16 cellular contexts compared by ENCODE assay signal in genomic region chr14:102853703-102854396, GRCh38.
"Had no signal": no experiment of that assay in that cellular context is flagged by ENCODE, and none has a peak within 500 bp of the region (broad histone marks: within the 10 kb centered on the region; RNA-seq: fewer than 3 reads in every experiment).

No MANE protein-coding gene starts in this region.

- FAIRE-seq: endothelial cell of umbilical vein, kidney had no signal

- DNase-seq: activated CD4-positive, CD25-positive, alpha-beta regulatory T cell treated with anti-CD3 and anti-CD28 coated beads, Interleukin-2, amount 50 U/mL, for 72 hours; activated CD8-positive, alpha-beta T cell treated with anti-CD3 and anti-CD28 coated beads for 36 hours; activated effector memory CD4-positive, alpha-beta T cell treated with Interleukin-2 at 50 U/mL for 16 hours; caudate nucleus; colonic mucosa; effector CD4-positive, alpha-beta T cell; kidney; left ventricle myocardium superior; psoas muscle; stimulated activated CD4-positive, alpha-beta T cell treated with anti-CD3 and anti-CD28 coated beads, Interleukin-12 subunit alpha, Interleukin-12 subunit beta, amount 100 ng/mL, for 4 hours; stimulated activated naive CD4-positive, alpha-beta T cell treated with Interleukin-2 at 50 U/mL for 16 hours; testis; upper lobe of right lung had no signal

- H3K36me3 ChIP-seq: adrenal gland, colonic mucosa, upper lobe of right lung had no signal

- H3K4me3 ChIP-seq: adrenal gland, colonic mucosa, psoas muscle, testis, upper lobe of right lung had no signal

- H3K27me3 ChIP-seq: adrenal gland, colonic mucosa, testis, upper lobe of right lung had no signal

- H3K4me3 Mint-ChIP-seq: activated CD8-positive, alpha-beta T cell treated with anti-CD3 and anti-CD28 coated beads for 36 hours had no signal

- H3K27ac Mint-ChIP-seq: activated CD8-positive, alpha-beta T cell treated with anti-CD3 and anti-CD28 coated beads for 36 hours had no signal

- H3K27me3 Mint-ChIP-seq: activated CD8-positive, alpha-beta T cell treated with anti-CD3 and anti-CD28 coated beads for 36 hours had no signal

- H3K27ac ChIP-seq: adrenal gland, colonic mucosa, psoas muscle, testis, upper lobe of right lung had no signal

- ATAC-seq: left ventricle myocardium superior, sciatic nerve, upper lobe of right lung had no signal
